Comparison of ENCODE assay signal across 1 cellular context in the genomic region with DNA sequence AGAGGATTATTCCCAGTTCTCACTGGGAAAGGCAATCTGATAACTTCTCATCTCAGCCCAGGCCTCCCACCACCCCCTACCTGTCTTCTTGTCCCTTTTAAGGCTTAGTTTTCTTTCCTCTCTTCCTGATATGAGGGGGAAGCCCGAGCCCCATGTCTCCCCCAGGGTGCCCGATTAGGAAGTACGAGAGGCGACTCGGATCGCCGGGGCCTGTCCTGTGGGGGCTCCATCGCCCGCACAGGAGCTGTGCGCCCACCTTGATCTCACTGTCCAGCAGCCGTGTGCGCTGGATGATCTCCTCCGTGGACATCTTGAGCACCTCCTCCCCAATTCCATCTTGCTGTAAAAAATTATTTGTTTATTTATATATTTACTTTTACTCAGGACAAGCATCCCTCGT.
TF ChIP-seq lines count a peak whose summit lies in the region.

No MANE protein-coding gene starts in this region.

TF ChIP-seq in IMR-90, 13 proteins besides CTCF, POLR2A, EP300 and RAD21 (continued from another document):
- TF ChIP-seq, protein P1, sequence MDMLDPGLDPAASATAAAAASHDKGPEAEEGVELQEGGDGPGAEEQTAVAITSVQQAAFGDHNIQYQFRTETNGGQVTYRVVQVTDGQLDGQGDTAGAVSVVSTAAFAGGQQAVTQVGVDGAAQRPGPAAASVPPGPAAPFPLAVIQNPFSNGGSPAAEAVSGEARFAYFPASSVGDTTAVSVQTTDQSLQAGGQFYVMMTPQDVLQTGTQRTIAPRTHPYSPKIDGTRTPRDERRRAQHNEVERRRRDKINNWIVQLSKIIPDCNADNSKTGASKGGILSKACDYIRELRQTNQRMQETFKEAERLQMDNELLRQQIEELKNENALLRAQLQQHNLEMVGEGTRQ (IDR thresholded peaks at IDR 0.05; ENCODE audit: low read depth, low read length) = no peak
- TF ChIP-seq, protein P2, sequence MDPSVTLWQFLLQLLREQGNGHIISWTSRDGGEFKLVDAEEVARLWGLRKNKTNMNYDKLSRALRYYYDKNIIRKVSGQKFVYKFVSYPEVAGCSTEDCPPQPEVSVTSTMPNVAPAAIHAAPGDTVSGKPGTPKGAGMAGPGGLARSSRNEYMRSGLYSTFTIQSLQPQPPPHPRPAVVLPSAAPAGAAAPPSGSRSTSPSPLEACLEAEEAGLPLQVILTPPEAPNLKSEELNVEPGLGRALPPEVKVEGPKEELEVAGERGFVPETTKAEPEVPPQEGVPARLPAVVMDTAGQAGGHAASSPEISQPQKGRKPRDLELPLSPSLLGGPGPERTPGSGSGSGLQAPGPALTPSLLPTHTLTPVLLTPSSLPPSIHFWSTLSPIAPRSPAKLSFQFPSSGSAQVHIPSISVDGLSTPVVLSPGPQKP (IDR thresholded peaks at IDR 0.05; ENCODE audit: borderline replicate concordance, low read depth, low read length) = no peak
- TF ChIP-seq RCOR1 (IDR thresholded peaks at IDR 0.05; ENCODE audit: insufficient replicate concordance, low read length) = no peak
- TF ChIP-seq FOS (IDR thresholded peaks at IDR 0.05; ENCODE audit: low read depth, low read length) = no peak
- TF ChIP-seq SMC3 (IDR thresholded peaks at IDR 0.05; ENCODE audit: low read depth, low read length) = no peak
